Comparison of ENCODE assay signal across 1 cellular context in genomic region chr4:110515676-110516075, GRCh38.
TF ChIP-seq lines count a peak whose summit lies in the region.

No MANE protein-coding gene starts in this region.

TF ChIP-seq in SK-N-SH, 30 proteins besides CTCF, POLR2A, EP300 and RAD21 (continued from another document):
- TF ChIP-seq USF2 (IDR thresholded peaks at IDR 0.05; ENCODE audit: borderline replicate concordance, low read depth, low read length) (no peak), TAF1 (IDR thresholded peaks at IDR 0.05; ENCODE audit: borderline replicate concordance, low read depth, low read length) (no peak), NRF1 (IDR thresholded peaks at IDR 0.05; ENCODE audit: low read depth, low read length) (no peak), POLR2AphosphoS5 (IDR thresholded peaks at IDR 0.05; ENCODE audit: low read depth, low read length) (no peak), CHD2 (IDR thresholded peaks at IDR 0.05; ENCODE audit: low read length, partially characterized antibody) (no peak), MEF2A (IDR thresholded peaks at IDR 0.05; ENCODE audit: borderline replicate concordance, low read depth) (no peak), RCOR1 (IDR thresholded peaks at IDR 0.05; ENCODE audit: low read length) (no peak), EZH2phosphoT487 (IDR thresholded peaks at IDR 0.05; ENCODE audit: borderline replicate concordance, low read depth) (no peak), ELF1 (IDR thresholded peaks at IDR 0.05) (no peak), REST (IDR thresholded peaks at IDR 0.05; ENCODE audit: low read depth, low read length) (no peak), MXI1 (IDR thresholded peaks at IDR 0.05; ENCODE audit: low read depth, low read length) (no peak), FOXM1 (IDR thresholded peaks at IDR 0.05; ENCODE audit: low read depth) (no peak), GATA2 (CRISPR knock-in tag; IDR thresholded peaks at IDR 0.05) (no peak), FOXJ3 (CRISPR knock-in tag; IDR thresholded peaks at IDR 0.05) (no peak), GABPA (IDR thresholded peaks at IDR 0.05; ENCODE audit: low read depth) (no peak), SMC3 (IDR thresholded peaks at IDR 0.05; ENCODE audit: low read depth, low read length) (no peak), FOSL2 (IDR thresholded peaks at IDR 0.05; ENCODE audit: borderline replicate concordance, low read depth) (no peak)
